24 cellular contexts compared by ENCODE assay signal in the genomic region with DNA sequence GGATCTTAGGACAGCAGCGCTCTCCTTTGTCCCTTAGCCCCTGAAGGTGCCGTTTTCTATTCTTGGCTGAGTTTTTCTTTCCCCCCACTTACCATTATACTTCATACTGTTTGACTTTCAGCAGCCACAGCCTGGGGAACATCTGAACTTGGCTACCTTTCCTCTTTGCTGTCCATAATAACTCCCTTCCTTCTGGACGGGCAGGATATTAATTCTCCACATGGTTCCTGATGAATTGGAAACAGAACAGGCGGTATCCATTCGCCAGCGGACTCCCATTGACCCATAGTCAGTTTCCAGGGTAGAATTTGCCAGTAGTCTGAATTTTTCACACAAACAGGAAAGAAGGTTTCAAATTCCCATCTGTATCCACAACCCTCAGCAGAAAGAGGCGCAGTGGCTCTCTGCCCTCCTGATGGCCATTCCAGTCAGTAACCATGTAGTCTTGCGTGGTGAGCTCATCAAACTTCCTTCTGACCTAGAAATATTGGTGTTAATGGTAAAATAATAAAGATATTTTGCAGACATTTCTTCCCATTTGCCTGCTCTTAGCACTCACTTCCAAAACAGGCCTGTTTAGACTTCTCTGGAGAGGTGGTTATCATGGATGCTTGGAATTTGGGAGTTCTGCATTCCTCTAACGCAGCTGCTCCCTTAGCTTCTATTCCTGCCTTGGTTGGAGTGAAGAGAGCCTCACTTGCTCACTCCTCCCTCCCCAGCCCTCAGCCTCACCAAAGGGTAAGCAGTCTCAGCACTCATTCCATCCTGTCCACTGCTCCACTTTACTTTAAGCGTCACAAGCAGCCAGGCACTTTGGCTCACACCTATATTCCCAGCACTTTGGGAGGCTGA.
"Had no signal": no experiment of that assay in that cellular context is flagged by ENCODE, and none has a peak within 500 bp of the region (broad histone marks: within the 10 kb centered on the region; RNA-seq: fewer than 3 reads in every experiment).

No MANE protein-coding gene starts in this region.

- H3K9ac ChIP-seq: parathyroid adenoma had no signal

- H3K4me1 Mint-ChIP-seq: activated B cell treated with CpG ODN at 0.5 μM for 24 hours; activated CD4-positive, alpha-beta memory T cell treated with anti-CD3 and anti-CD28 coated beads, Interleukin-2, amount 10 ng/mL, durations not matched to agents 7 days and 5 days; activated CD8-positive, alpha-beta memory T cell treated with anti-CD3 and anti-CD28 coated beads, Interleukin-2, amount 10 ng/mL, durations not matched to agents 7 days and 5 days; activated naive CD4-positive, alpha-beta T cell treated with anti-CD3 and anti-CD28 coated beads, Interleukin-2, amount 10 ng/mL, durations not matched to agents 7 days and 5 days; activated naive CD8-positive, alpha-beta T cell treated with anti-CD3 and anti-CD28 coated beads, Interleukin-2, amount 50 U/mL, for 24 hours; central memory CD8-positive, alpha-beta T cell; immature natural killer cell; memory B cell; natural killer cell; T-cell had no signal

- H3K27me3 ChIP-seq: esophagus squamous epithelium, neutrophil, tibial nerve, uterus had no signal

- H3K36me3 ChIP-seq: esophagus squamous epithelium, neutrophil, tibial nerve, uterus had no signal

- H3K79me2 ChIP-seq: parathyroid adenoma had no signal

- H3K36me3 Mint-ChIP-seq: activated CD8-positive, alpha-beta memory T cell treated with anti-CD3 and anti-CD28 coated beads, Interleukin-2, amount 10 ng/mL, durations not matched to agents 7 days and 5 days; activated naive CD4-positive, alpha-beta T cell treated with anti-CD3 and anti-CD28 coated beads, Interleukin-2, amount 10 ng/mL, durations not matched to agents 7 days and 5 days; immature natural killer cell; memory B cell; natural killer cell; T-cell had no signal

- H3K4me3 Mint-ChIP-seq: activated B cell treated with CpG ODN at 0.5 μM for 24 hours; activated CD4-positive, alpha-beta memory T cell treated with anti-CD3 and anti-CD28 coated beads, Interleukin-2, amount 10 ng/mL, durations not matched to agents 7 days and 5 days; activated CD8-positive, alpha-beta memory T cell treated with anti-CD3 and anti-CD28 coated beads, Interleukin-2, amount 10 ng/mL, durations not matched to agents 7 days and 5 days; activated naive CD4-positive, alpha-beta T cell treated with anti-CD3 and anti-CD28 coated beads, Interleukin-2, amount 10 ng/mL, durations not matched to agents 7 days and 5 days; activated naive CD8-positive, alpha-beta T cell treated with anti-CD3 and anti-CD28 coated beads, Interleukin-2, amount 50 U/mL, for 24 hours; central memory CD8-positive, alpha-beta T cell; dendritic cell treated with granulocyte-macrophage colony-stimulating factor and Interleukin-4, amounts not matched to agents 40 ng/mL and 50 ng/mL, for 4 days; immature natural killer cell; memory B cell; natural killer cell; T-cell had no signal

- H2AFZ ChIP-seq: parathyroid adenoma had no signal

- H3K27ac ChIP-seq: esophagus squamous epithelium, neutrophil, parathyroid adenoma, tibial nerve, uterus had no signal

- H3K27me3 Mint-ChIP-seq: activated naive CD4-positive, alpha-beta T cell treated with anti-CD3 and anti-CD28 coated beads, Interleukin-2, amount 10 ng/mL, durations not matched to agents 7 days and 5 days had no signal

- H3K4me3 ChIP-seq: esophagus squamous epithelium, tibial nerve, uterus had no signal

- H3K27ac Mint-ChIP-seq: activated B cell treated with CpG ODN at 0.5 μM for 24 hours; activated CD4-positive, alpha-beta memory T cell treated with anti-CD3 and anti-CD28 coated beads, Interleukin-2, amount 10 ng/mL, durations not matched to agents 7 days and 5 days; activated CD8-positive, alpha-beta memory T cell treated with anti-CD3 and anti-CD28 coated beads, Interleukin-2, amount 10 ng/mL, durations not matched to agents 7 days and 5 days; activated naive CD4-positive, alpha-beta T cell treated with anti-CD3 and anti-CD28 coated beads, Interleukin-2, amount 10 ng/mL, durations not matched to agents 7 days and 5 days; activated naive CD8-positive, alpha-beta T cell treated with anti-CD3 and anti-CD28 coated beads, Interleukin-2, amount 50 U/mL, for 24 hours; activated T-helper 2 cell treated with anti-CD3 and anti-CD28 coated beads, Interferon-gamma antibody, Interleukin-2, Interleukin-4, amounts not matched to agents 10 μg/mL and 5 μg/mL and 100 μg/mL, durations not matched to agents 14 hours and 24 hours and 36 hours; dendritic cell treated with granulocyte-macrophage colony-stimulating factor and Interleukin-4, amounts not matched to agents 40 ng/mL and 50 ng/mL, for 4 days; immature natural killer cell; memory B cell; natural killer cell; T-cell had no signal

- ATAC-seq: activated CD8-positive, alpha-beta memory T cell treated with anti-CD3 and anti-CD28 coated beads, Interleukin-2, amount 10 ng/mL, durations not matched to agents 7 days and 5 days; activated naive CD8-positive, alpha-beta T cell treated with anti-CD3 and anti-CD28 coated beads, Interleukin-2, amount 50 U/mL, for 24 hours; natural killer cell; stimulated activated naive CD8-positive, alpha-beta T cell treated with anti-CD3 and anti-CD28 coated beads, Interleukin-15, Interleukin-2, amounts not matched to agents 100 U/mL and 50 U/mL, for 24 hours; T-cell had no signal

- H3K4me1 ChIP-seq: esophagus squamous epithelium, parathyroid adenoma, tibial nerve, uterus had no signal

- H3K9me3 ChIP-seq: neutrophil, uterus had no signal

- DNase-seq: activated B cell treated with CpG ODN at 0.5 μM for 24 hours; activated CD4-positive, alpha-beta memory T cell treated with anti-CD3 and anti-CD28 coated beads, Interleukin-2, amount 10 ng/mL, durations not matched to agents 7 days and 5 days; activated CD4-positive, alpha-beta T cell treated with anti-CD3 and anti-CD28 coated beads for 4 hours; activated CD8-positive, alpha-beta memory T cell treated with anti-CD3 and anti-CD28 coated beads, Interleukin-2, amount 10 ng/mL, durations not matched to agents 7 days and 5 days; activated naive CD4-positive, alpha-beta T cell treated with anti-CD3 and anti-CD28 coated beads, Interleukin-2, amount 10 ng/mL, durations not matched to agents 7 days and 5 days; activated naive CD8-positive, alpha-beta T cell treated with anti-CD3 and anti-CD28 coated beads, Interleukin-2, amount 50 U/mL, for 24 hours; anterior cingulate cortex; effector memory CD4-positive, alpha-beta T cell; esophagus squamous epithelium; immature natural killer cell; kidney glomerular epithelial cell; natural killer cell; stimulated activated CD4-positive, alpha-beta T cell treated with anti-CD3 and anti-CD28 coated beads, Interleukin-2, amount 100 ng/mL, for 24 hours; stimulated activated naive CD8-positive, alpha-beta T cell treated with anti-CD3 and anti-CD28 coated beads, Interleukin-15, Interleukin-2, amounts not matched to agents 100 U/mL and 50 U/mL, for 24 hours; substantia nigra; T-cell; uterus had no signal
